Comparison of ENCODE assay signal across 9 cellular contexts in the genomic region with DNA sequence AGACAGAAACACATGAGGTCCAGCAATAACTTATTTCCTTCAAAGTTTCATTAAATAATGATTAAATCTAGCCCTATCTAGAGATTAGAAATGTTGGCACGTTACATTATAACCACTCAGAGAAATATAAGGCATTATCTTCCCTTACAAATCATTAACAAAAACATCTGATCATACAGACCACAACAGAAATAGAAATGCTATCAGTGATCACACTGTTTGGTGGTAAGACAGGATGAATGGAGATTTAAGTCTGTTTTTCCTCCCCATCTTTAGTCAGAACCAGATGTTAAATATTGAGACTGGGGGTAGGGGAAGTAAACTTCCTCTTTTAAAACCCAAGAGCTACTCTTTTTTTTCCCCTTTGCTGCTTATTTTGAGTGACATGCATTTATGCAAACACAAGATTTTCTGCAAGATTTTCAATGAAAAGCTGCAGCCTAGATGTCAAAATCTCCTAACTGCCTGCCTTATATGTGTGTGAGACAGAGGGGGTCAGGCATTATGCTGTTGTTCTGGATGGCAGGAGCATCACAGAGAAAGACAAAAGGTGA.
A peak's percentile ranks its signal among the peaks of the same experiment; 100 is the strongest.
DNase-seq lines count a peak whose midpoint lies in the region; ATAC-seq, FAIRE-seq and TF ChIP-seq lines count a peak whose summit lies in the region.
"Had no signal": no experiment of that assay in that cellular context is flagged by ENCODE, and none has a peak within 500 bp of the region (broad histone marks: within the 10 kb centered on the region; RNA-seq: fewer than 3 reads in every experiment).

No MANE protein-coding gene starts in this region.

- H3K4me1 ChIP-seq in DND-41 (ENCODE audit: insufficient read depth, low read length) (peaks cover 19% of the 10 kb centered on the region), Caco-2 (no peaks in the 10 kb centered on the region), pancreas (peaks cover 0 to 11% (median 10%) of the 10 kb centered on the region in 3 donors), testis (no peaks in the 10 kb centered on the region)

- H3K27ac Mint-ChIP-seq in activated naive CD8-positive, alpha-beta T cell treated with anti-CD3 and anti-CD28 coated beads, Interleukin-2, amount 10 ng/mL, durations not matched to agents 7 days and 5 days = peak overlapping the region; percentile 43
- no peak overlapping the region for H3K27ac Mint-ChIP-seq in Caco-2 (ENCODE audit: unreplicated experiment)

- CTCF ChIA-PET in Caco-2 (lab: Charles Lee) = no interaction called here

- H4K20me1 ChIP-seq in DND-41 (ENCODE audit: insufficient read depth, low read length) = peaks cover 3% of the 10 kb centered on the region; the same call in 1 of the 2 replicates

- POLR2A ChIA-PET in activated naive CD8-positive, alpha-beta T cell treated with anti-CD3 and anti-CD28 coated beads, Interleukin-2, amount 10 ng/mL, durations not matched to agents 7 days and 5 days (lab: Charles Lee) = interaction anchor here (1.1 kb wide), 1 partner anchor 34 kb away, joined by 3 read pairs; no protein-coding TSS in a partner anchor
- POLR2A ChIA-PET in Caco-2 (lab: Charles Lee) = no interaction called here

- BruUV-seq in Caco-2 (replicated peaks; lab: Mats Ljungman, UMichigan) = no TSS peak

- 5 to 17% methylated on average over 1 of the region's 1 CpG for WGBS in pancreas, 2 donors
- WGBS in testis, 2 donors = 64 to 76% methylated on average over 1 of the region's 1 CpG

- H3K27me3 ChIP-seq in DND-41 (ENCODE audit: insufficient read depth, low read length, poor library complexity) (no peaks in the 10 kb centered on the region), Caco-2 (replicated peaks; ENCODE audit: control insufficient read depth, insufficient read depth, low read length) (no peaks in the 10 kb centered on the region), pancreas (no peaks in the 10 kb centered on the region), testis (no peaks in the 10 kb centered on the region)

- peaks cover 11% of the 10 kb centered on the region for H3K9me3 Mint-ChIP-seq in activated naive CD8-positive, alpha-beta T cell treated with anti-CD3 and anti-CD28 coated beads, Interleukin-2, amount 10 ng/mL, durations not matched to agents 7 days and 5 days
- H3K9me3 Mint-ChIP-seq in Caco-2 (ENCODE audit: unreplicated experiment) = no peaks in the 10 kb centered on the region

- H3K27ac ChIP-seq in DND-41 (ENCODE audit: low read length) (no peak overlapping the region; the same call in 1 of the 2 replicates), pancreas (no peak overlapping the region), testis (no peak overlapping the region)

- no peak for TF ChIP-seq POLR2A in testis (IDR thresholded peaks at IDR 0.05)

- no peaks in the 10 kb centered on the region for H3K36me3 ChIP-seq in DND-41 (ENCODE audit: insufficient read depth, low read length)
- no peaks in the 10 kb centered on the region for H3K36me3 ChIP-seq in Caco-2 (ENCODE audit: control insufficient read depth, insufficient read depth, low read length)
- no peaks in the 10 kb centered on the region for H3K36me3 ChIP-seq in pancreas
- H3K36me3 ChIP-seq in testis (ENCODE audit: low read depth, missing control alignments) = no peaks in the 10 kb centered on the region

- no peak for DNase-seq in DND-41
- no peak for DNase-seq in activated naive CD8-positive, alpha-beta T cell treated with anti-CD3 and anti-CD28 coated beads, Interleukin-2, amount 10 ng/mL, durations not matched to agents 7 days and 5 days
- DNase-seq in Caco-2 = no peak
- DNase-seq in pancreas = no peak
- DNase-seq in testis = no peak
- DNase-seq in NCI-H2029 (lab: John Stamatoyannopoulos, UW) = no peak
- DNase-seq: trophoblast cell had no signal

- TF ChIP-seq CTCF in DND-41 (IDR thresholded peaks at IDR 0.05; ENCODE audit: borderline replicate concordance, extremely low read depth, low read length, poor library complexity, severe bottlenecking) (no peak), Caco-2 (IDR thresholded peaks at IDR 0.05; ENCODE audit: insufficient read depth in 1 of 2, low read depth in 1 of 2, low read length in 1 of 2, severe bottlenecking in 1 of 2, unreplicated experiment in 1 of 2) (no peak), pancreas (IDR thresholded peaks at IDR 0.05) (no peak), testis (IDR thresholded peaks at IDR 0.05) (no peak)

- peak overlapping the region; percentile 41 for H3K4me2 ChIP-seq in DND-41 (ENCODE audit: insufficient read depth, low read length)

- FAIRE-seq in pancreas (lab: Jason Lieb, UNC) = no peak

- H3K4me3 ChIP-seq in DND-41 (ENCODE audit: low read depth in 1 of 2, low read length in 2 of 2) (no peak overlapping the region), Caco-2 (ENCODE audit: low read depth, low read length) (no peak overlapping the region), pancreas (no peak overlapping the region), testis (no peak overlapping the region)

- peaks cover 58% of the 10 kb centered on the region for H3K4me1 Mint-ChIP-seq in activated naive CD8-positive, alpha-beta T cell treated with anti-CD3 and anti-CD28 coated beads, Interleukin-2, amount 10 ng/mL, durations not matched to agents 7 days and 5 days
- H3K4me1 Mint-ChIP-seq in Caco-2 (ENCODE audit: low read depth, unreplicated experiment) = peaks cover 5% of the 10 kb centered on the region

- peak overlapping the region; percentile 47 for H3K4me3 Mint-ChIP-seq in activated naive CD8-positive, alpha-beta T cell treated with anti-CD3 and anti-CD28 coated beads, Interleukin-2, amount 10 ng/mL, durations not matched to agents 7 days and 5 days
- no peak overlapping the region for H3K4me3 Mint-ChIP-seq in Caco-2 (ENCODE audit: unreplicated experiment)

- H3K27me3 Mint-ChIP-seq in activated naive CD8-positive, alpha-beta T cell treated with anti-CD3 and anti-CD28 coated beads, Interleukin-2, amount 10 ng/mL, durations not matched to agents 7 days and 5 days = no peaks in the 10 kb centered on the region
- no peaks in the 10 kb centered on the region for H3K27me3 Mint-ChIP-seq in Caco-2 (ENCODE audit: insufficient read depth, unreplicated experiment)

- intact Hi-C loops in Caco-2 (cut with micrococcal nuclease; ENCODE audit: unreplicated experiment) (no loop called here), pancreas (cut with DNase I) (no loop called here), testis (cut with DNase I; ENCODE audit: low total_unique reads) (no loop called here)

- H2AFZ ChIP-seq in DND-41 (ENCODE audit: low read depth, low read length) = no peak overlapping the region

- H3K36me3 Mint-ChIP-seq in activated naive CD8-positive, alpha-beta T cell treated with anti-CD3 and anti-CD28 coated beads, Interleukin-2, amount 10 ng/mL, durations not matched to agents 7 days and 5 days = peaks cover 46% of the 10 kb centered on the region
- no peaks in the 10 kb centered on the region for H3K36me3 Mint-ChIP-seq in Caco-2 (ENCODE audit: insufficient read depth, unreplicated experiment)

- no peaks in the 10 kb centered on the region for H3K79me2 ChIP-seq in DND-41 (ENCODE audit: insufficient read depth, low read length)

- H3K9me3 ChIP-seq in DND-41 (ENCODE audit: insufficient read depth, low read length, severe bottlenecking) (no peaks in the 10 kb centered on the region), Caco-2 (no peaks in the 10 kb centered on the region), pancreas (no peaks in the 10 kb centered on the region), testis (no peaks in the 10 kb centered on the region)

- no peak overlapping the region for H3K9ac ChIP-seq in DND-41 (ENCODE audit: low read depth, low read length)

- ATAC-seq in DND-41 (ENCODE audit: insufficient read depth, low read depth) (peak; percentile 94), GM21360 (IDR thresholded peaks at IDR 0.05; ENCODE audit: unreplicated experiment) (peak; percentile 80), HG03469 (IDR thresholded peaks at IDR 0.05; ENCODE audit: unreplicated experiment) (peak; percentile 76), pancreas (no peak)
- peak; percentile 43 for ATAC-seq in activated naive CD8-positive, alpha-beta T cell treated with anti-CD3 and anti-CD28 coated beads, Interleukin-2, amount 10 ng/mL, durations not matched to agents 7 days and 5 days (ENCODE audit: low read depth)

Comparison
In these comparisons a context has a peak if more than half of its experiments do, and no peak if none do; other contexts are left out.
1. ATAC-seq: peak in DND-41 (single experiment), GM21360 (single experiment), HG03469 (single experiment) and activated naive CD8-positive, alpha-beta T cell treated with anti-CD3 and anti-CD28 coated beads, Interleukin-2, amount 10 ng/mL, durations not matched to agents 7 days and 5 days (single experiment); none in pancreas (0 of 4).